10 cellular contexts compared by ENCODE assay signal in genomic region chr5:149453618-149454415, GRCh38.
DNase-seq lines count a peak whose midpoint lies in the region; ATAC-seq, FAIRE-seq and TF ChIP-seq lines count a peak whose summit lies in the region.
"Had no signal": no experiment of that assay in that cellular context is flagged by ENCODE, and none has a peak within 500 bp of the region (broad histone marks: within the 10 kb centered on the region; RNA-seq: fewer than 3 reads in every experiment).

No MANE protein-coding gene starts in this region.

- BruUV-seq in Panc1 (replicated peaks; lab: Mats Ljungman, UMichigan) (no TSS peak), endothelial cell of umbilical vein (replicated peaks; lab: Mats Ljungman, UMichigan) (TSS peak; percentile 27)

- no peak for TF ChIP-seq POLR2A in endothelial cell of umbilical vein (IDR thresholded peaks at IDR 0.05; ENCODE audit: low read depth, low read length)
- TF ChIP-seq POLR2A in thyroid gland (IDR thresholded peaks at IDR 0.05) = no peak

- no peak for TF ChIP-seq CTCF in Panc1 (IDR thresholded peaks at IDR 0.05)
- no peak for TF ChIP-seq CTCF in endothelial cell of umbilical vein (IDR thresholded peaks at IDR 0.05; ENCODE audit: extremely low read depth in 1 of 2, insufficient read depth in 1 of 2, low read depth in 1 of 2, low read length in 2 of 2)
- TF ChIP-seq CTCF in thyroid gland (IDR thresholded peaks at IDR 0.05) = no peak

- DNase-seq in Panc1 (ENCODE audit: low read depth, low spot score) (no peak), endothelial cell of umbilical vein (ENCODE audit: low read depth, low spot score) (no peak), thyroid gland (no peak)
- DNase-seq: activated CD8-positive, alpha-beta memory T cell treated with anti-CD3 and anti-CD28 coated beads, Interleukin-2, amount 50 U/mL, for 48 hours; NCI-H1417 treated with DMSO at 0.1 percent for 48 hours had no signal

- H3K27ac ChIP-seq in Panc1 (ENCODE audit: low read length) (peak overlapping the region; percentile 89), endothelial cell of umbilical vein (ENCODE audit: insufficient read depth, low read depth, low read length) (peak overlapping the region; percentile 90), muscle layer of duodenum (ENCODE audit: low read length) (peak overlapping the region; percentile 80), thyroid gland (peak overlapping the region in 2 of 3 donors; percentile 40 to 74)

- peak overlapping the region; percentile 10 for H2AFZ ChIP-seq in endothelial cell of umbilical vein (ENCODE audit: low read depth, low read length)

- no peaks in the 10 kb centered on the region for H4K20me1 ChIP-seq in endothelial cell of umbilical vein (replicated peaks; ENCODE audit: control insufficient read depth, extremely low read depth, insufficient read depth, low read length)

- no peak overlapping the region for H3K4me3 ChIP-seq in Panc1 (ENCODE audit: low read depth in 2 of 2, low read length in 2 of 2)
- no peak overlapping the region for H3K4me3 ChIP-seq in endothelial cell of umbilical vein (replicated peaks in 1 of 3; ENCODE audit: insufficient read depth in 1 of 3, low read depth in 1 of 3, low read length in 3 of 3)
- H3K4me3 ChIP-seq in muscle layer of duodenum (ENCODE audit: low read depth in 1 of 2, low read length in 2 of 2) = peak overlapping the region in 1 of 2 donors; percentile 33
- H3K4me3 ChIP-seq in thyroid gland (replicated peaks in 1 of 3) = no peak overlapping the region

- ATAC-seq in Panc1 (no peak), HG03432 (IDR thresholded peaks at IDR 0.05; ENCODE audit: unreplicated experiment) (no peak), GM18502 (IDR thresholded peaks at IDR 0.05; ENCODE audit: poor library complexity, unreplicated experiment) (no peak), HG03280 (IDR thresholded peaks at IDR 0.05; ENCODE audit: unreplicated experiment) (no peak)

- WGBS in thyroid gland, 2 donors = 84 to 97% methylated on average over 9 to 10 of the region's 10 CpGs

- dilution Hi-C loops in endothelial cell of umbilical vein (cut with MboI; ENCODE audit: extremely low pct_ligation_motif_present, low sequenced_read_pairs) = no loop called here

- no peaks in the 10 kb centered on the region for H3K79me2 ChIP-seq in endothelial cell of umbilical vein (ENCODE audit: control insufficient read depth, insufficient read depth, low read length)

- CTCF ChIA-PET in Panc1 (lab: Charles Lee) = no interaction called here
- CTCF ChIA-PET in endothelial cell of umbilical vein (lab: Charles Lee) = interaction anchor here (0.7 to 5.9 kb wide), 9 partner anchors 9 to 97 kb away, joined by 3 to 39 read pairs (median 4); partner anchors contain the start of gene CSNK1A1

- no peak overlapping the region for H3K4me2 ChIP-seq in endothelial cell of umbilical vein (ENCODE audit: insufficient read depth, low read length)

- H3K27me3 ChIP-seq in Panc1 (ENCODE audit: control insufficient read depth, insufficient read depth, low read length) = no peaks in the 10 kb centered on the region
- H3K27me3 ChIP-seq in endothelial cell of umbilical vein (ENCODE audit: control insufficient read depth in 2 of 2, insufficient read depth in 2 of 2, low read length in 2 of 2) = no peaks in the 10 kb centered on the region
- H3K27me3 ChIP-seq in muscle layer of duodenum (ENCODE audit: low read depth, low read length) = no peaks in the 10 kb centered on the region
- H3K27me3 ChIP-seq in thyroid gland = no peaks in the 10 kb centered on the region

- H3K9me3 ChIP-seq in Panc1 (ENCODE audit: control insufficient read depth, insufficient read depth, low read depth, low read length) (no peaks in the 10 kb centered on the region), endothelial cell of umbilical vein (replicated peaks; ENCODE audit: control insufficient read depth, insufficient read depth, low read length) (no peaks in the 10 kb centered on the region), muscle layer of duodenum (ENCODE audit: control insufficient read depth in 1 of 2, low read length in 2 of 2) (no peaks in the 10 kb centered on the region), thyroid gland (no peaks in the 10 kb centered on the region)

- in situ Hi-C loops in Panc1 (cut with HindIII; ENCODE audit: low pct_unique_long_range_greater_than_20kb, low sequenced_read_pairs) = no loop called here

- H3K9ac ChIP-seq in endothelial cell of umbilical vein (replicated peaks; ENCODE audit: extremely low read depth, insufficient read depth, low read length) = peak overlapping the region; percentile 65

- FAIRE-seq in endothelial cell of umbilical vein (lab: Jason Lieb, UNC) = no peak
- FAIRE-seq: GM12891 had no signal

- H3K9me1 ChIP-seq in endothelial cell of umbilical vein (replicated peaks; ENCODE audit: control insufficient read depth, extremely low read depth, insufficient read depth, low read length) = no peaks in the 10 kb centered on the region

- no peaks in the 10 kb centered on the region for H3K36me3 ChIP-seq in Panc1 (ENCODE audit: control insufficient read depth, insufficient read depth, low read length)
- no peaks in the 10 kb centered on the region for H3K36me3 ChIP-seq in endothelial cell of umbilical vein (ENCODE audit: control insufficient read depth in 2 of 2, extremely low read depth in 1 of 2, insufficient read depth in 2 of 2, low read length in 2 of 2)
- H3K36me3 ChIP-seq in muscle layer of duodenum (ENCODE audit: control insufficient read depth in 1 of 2, insufficient read depth in 2 of 2, low read length in 2 of 2) = no peaks in the 10 kb centered on the region
- no peaks in the 10 kb centered on the region for H3K36me3 ChIP-seq in thyroid gland

- POLR2A ChIA-PET in Panc1 (lab: Charles Lee) (interaction anchor here (1.0 to 1.1 kb wide), 2 partner anchors 33 to 39 kb away, joined by 3 to 4 read pairs; no protein-coding TSS in a partner anchor), endothelial cell of umbilical vein (lab: Charles Lee) (interaction anchor here (0.6 to 0.7 kb wide), 2 partner anchors 14 to 32 kb away, joined by 5 read pairs; no protein-coding TSS in a partner anchor)

- intact Hi-C loops in Panc1 (cut with micrococcal nuclease; ENCODE audit: unreplicated experiment) (no loop called here), endothelial cell of umbilical vein (cut with micrococcal nuclease) (no loop called here), thyroid gland (cut with DNase I) (no loop called here)

- H3K4me1 ChIP-seq in Panc1 (ENCODE audit: control insufficient read depth, insufficient read depth, low read length) = peaks cover 51% of the 10 kb centered on the region
- H3K4me1 ChIP-seq in endothelial cell of umbilical vein (ENCODE audit: control insufficient read depth, extremely low read depth, insufficient read depth, low read length) = peaks cover 46% of the 10 kb centered on the region
- H3K4me1 ChIP-seq in muscle layer of duodenum (ENCODE audit: control insufficient read depth in 1 of 2, insufficient read depth in 2 of 2, low read length in 2 of 2) = peaks cover 39 to 48% of the 10 kb centered on the region in 2 donors
- H3K4me1 ChIP-seq in thyroid gland = peaks cover 0 to 51% of the 10 kb centered on the region in 2 donors

TF ChIP-seq in endothelial cell of umbilical vein, 7 proteins besides CTCF, POLR2A, EP300 and RAD21:
- peak; percentile 4 for TF ChIP-seq POLR2AphosphoS5 (IDR thresholded peaks at IDR 0.05; ENCODE audit: insufficient read depth, low read depth, low read length)
- no peak for TF ChIP-seq JUN (IDR thresholded peaks at IDR 0.05; ENCODE audit: borderline replicate concordance, insufficient read depth, insufficient read length, low read depth)
